In the genomic region with DNA sequence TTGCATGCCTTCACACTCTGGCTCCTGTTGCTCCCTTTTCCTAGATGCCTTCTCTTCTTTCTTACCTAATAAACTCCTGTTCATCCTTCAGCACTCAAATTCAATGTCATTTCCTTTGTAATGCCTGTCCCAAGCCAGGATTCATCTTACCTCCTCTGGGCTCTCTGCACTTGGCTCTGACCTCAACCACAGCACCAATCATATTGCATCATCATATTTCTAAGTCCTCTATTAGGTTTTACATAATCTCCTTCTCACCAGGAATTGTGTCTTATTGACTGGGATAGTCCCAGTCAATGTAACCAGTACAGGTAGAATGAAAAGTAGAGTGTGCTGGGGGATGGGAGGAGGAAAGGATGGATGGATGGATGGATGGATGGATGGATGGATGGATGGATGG, we compare ENCODE assay signal across 12 cellular contexts.
"Had no signal": no experiment of that assay in that cellular context is flagged by ENCODE, and none has a peak within 500 bp of the region (broad histone marks: within the 10 kb centered on the region; RNA-seq: fewer than 3 reads in every experiment).

No MANE protein-coding gene starts in this region.

- H3K4me3 ChIP-seq: ascending aorta, esophagus squamous epithelium, heart left ventricle, left ventricle myocardium inferior, thyroid gland had no signal

- DNase-seq: activated gamma-delta T cell treated with Interleukin-2 at 50 U/mL for 16 hours; esophagus squamous epithelium; heart left ventricle; left ventricle myocardium inferior; nephron progenitor cell; stimulated activated CD4-positive, alpha-beta T cell treated with anti-CD3 and anti-CD28 coated beads, Interleukin-4, amount 100 ng/mL, for 4 hours; T-helper 9 cell; thyroid gland had no signal

- H3K27ac ChIP-seq: ascending aorta, esophagus squamous epithelium, foreskin keratinocyte, heart left ventricle, left ventricle myocardium inferior, thyroid gland had no signal

- H3K9me3 ChIP-seq: ascending aorta, esophagus squamous epithelium, heart left ventricle, left ventricle myocardium inferior, thyroid gland had no signal

- H3K9me3 Mint-ChIP-seq: activated CD4-positive, alpha-beta memory T cell treated with anti-CD3 and anti-CD28 coated beads, Interleukin-2, amount 10 ng/mL, durations not matched to agents 7 days and 5 days; activated naive CD8-positive, alpha-beta T cell treated with anti-CD3 and anti-CD28 coated beads for 36 hours had no signal

- H3K27ac Mint-ChIP-seq: activated naive CD8-positive, alpha-beta T cell treated with anti-CD3 and anti-CD28 coated beads for 36 hours; nephron progenitor cell had no signal

- H3K36me3 Mint-ChIP-seq: activated naive CD8-positive, alpha-beta T cell treated with anti-CD3 and anti-CD28 coated beads for 36 hours had no signal

- H3K36me3 ChIP-seq: ascending aorta, esophagus squamous epithelium, heart left ventricle, left ventricle myocardium inferior, thyroid gland had no signal

- H3K4me3 Mint-ChIP-seq: activated naive CD8-positive, alpha-beta T cell treated with anti-CD3 and anti-CD28 coated beads for 36 hours; nephron progenitor cell had no signal

- H3K4me1 ChIP-seq: ascending aorta, foreskin keratinocyte, thyroid gland had no signal
